7 cellular contexts compared by ENCODE assay signal in the genomic region with DNA sequence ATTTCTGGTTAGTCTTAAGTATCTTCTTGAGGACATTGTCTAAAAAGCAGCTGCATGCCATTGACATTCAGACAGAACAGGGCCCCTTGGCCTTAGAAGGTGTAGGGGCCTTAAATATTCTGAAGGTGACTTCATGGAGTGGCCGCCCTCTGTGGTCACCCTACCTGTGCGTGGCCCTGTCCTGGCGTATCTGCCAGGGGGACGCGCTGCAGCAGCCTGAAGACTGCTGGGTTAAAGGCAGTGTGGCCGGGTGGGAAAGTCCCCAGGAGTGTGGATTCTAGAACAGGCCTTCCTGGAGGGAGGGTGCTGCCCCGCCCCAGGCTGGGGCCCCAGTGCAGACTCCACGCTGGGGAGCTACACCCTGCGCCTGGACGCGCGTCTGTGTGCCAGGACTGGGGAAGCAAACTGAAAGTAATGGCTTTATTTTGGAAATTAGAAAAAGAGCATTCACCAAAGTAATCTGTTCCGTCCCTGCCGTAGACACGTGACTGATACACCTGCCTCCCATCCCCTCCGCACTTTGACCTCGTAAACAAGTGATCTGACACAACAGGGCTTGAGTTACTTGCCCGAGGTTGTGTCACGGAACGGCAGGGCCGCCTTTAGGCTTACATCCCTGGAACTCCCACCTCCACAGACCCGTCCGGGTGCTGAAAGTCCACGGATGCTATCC. TPM values are rescaled to one million over a fixed set of nuclear protein-coding genes. Genes with fewer than 3 reads are reported as not detected.
DNase-seq lines count a peak whose midpoint lies in the region; ATAC-seq lines count a peak whose summit lies in the region.

No MANE protein-coding gene starts in this region.

- peaks cover 42% of the 10 kb centered on the region for H3K4me1 Mint-ChIP-seq in T-helper 2 cell treated with Interferon-gamma antibody and Interleukin-4, amounts not matched to agents 5 μg/mL and 100 μg/mL, for 36 hours (ENCODE audit: low read depth)
- peaks cover 49% of the 10 kb centered on the region for H3K4me1 Mint-ChIP-seq in central memory CD8-positive, alpha-beta T cell

- H3K4me3 Mint-ChIP-seq in T-helper 2 cell treated with Interferon-gamma antibody and Interleukin-4, amounts not matched to agents 5 μg/mL and 100 μg/mL, for 36 hours, result peak overlapping the region; percentile 87
- H3K4me3 Mint-ChIP-seq in central memory CD8-positive, alpha-beta T cell, result peak overlapping the region; percentile 78

- H3K27me3 Mint-ChIP-seq in T-helper 2 cell treated with Interferon-gamma antibody and Interleukin-4, amounts not matched to agents 5 μg/mL and 100 μg/mL, for 36 hours (ENCODE audit: low read depth), result no peaks in the 10 kb centered on the region
- no peaks in the 10 kb centered on the region for H3K27me3 Mint-ChIP-seq in central memory CD8-positive, alpha-beta T cell

- H3K27ac Mint-ChIP-seq in T-helper 2 cell treated with Interferon-gamma antibody and Interleukin-4, amounts not matched to agents 5 μg/mL and 100 μg/mL, for 36 hours, result peak overlapping the region; percentile 91
- peak overlapping the region; percentile 88 for H3K27ac Mint-ChIP-seq in central memory CD8-positive, alpha-beta T cell (ENCODE audit: low read depth)

- no peaks in the 10 kb centered on the region for H3K9me3 Mint-ChIP-seq in T-helper 2 cell treated with Interferon-gamma antibody and Interleukin-4, amounts not matched to agents 5 μg/mL and 100 μg/mL, for 36 hours
- H3K9me3 Mint-ChIP-seq in central memory CD8-positive, alpha-beta T cell, result no peaks in the 10 kb centered on the region

- ATAC-seq in GM21447 (IDR thresholded peaks at IDR 0.05; ENCODE audit: unreplicated experiment) (peak; percentile 46), GM19397 (IDR thresholded peaks at IDR 0.05; ENCODE audit: unreplicated experiment) (no peak)
- ATAC-seq in central memory CD8-positive, alpha-beta T cell (replicated peaks; ENCODE audit: extremely low read depth, poor library complexity, severe bottlenecking), result peak; percentile 70

- peaks cover 41% of the 10 kb centered on the region for H3K36me3 Mint-ChIP-seq in T-helper 2 cell treated with Interferon-gamma antibody and Interleukin-4, amounts not matched to agents 5 μg/mL and 100 μg/mL, for 36 hours (ENCODE audit: low read depth)
- peaks cover 10% of the 10 kb centered on the region for H3K36me3 Mint-ChIP-seq in central memory CD8-positive, alpha-beta T cell (ENCODE audit: insufficient read depth)

- peak; percentile 64 for DNase-seq in T-helper 2 cell treated with Interferon-gamma antibody and Interleukin-4, amounts not matched to agents 5 μg/mL and 100 μg/mL, for 36 hours (ENCODE audit: low spot score)
- no peak for DNase-seq in central memory CD8-positive, alpha-beta T cell (ENCODE audit: low spot score in 2 of 2)
- peak; percentile 40 for DNase-seq in mucosa of gallbladder (ENCODE audit: low spot score)
- no peak for DNase-seq in SHP77 treated with DMSO at 0.1 percent for 48 hours (lab: John Stamatoyannopoulos, UW)

- H3K27ac ChIP-seq in temporal lobe (ENCODE audit: low read depth, low read length), result peak overlapping the region; percentile 27

RNA-seq across cellular contexts. Expression of a gene that starts 1.8 kb away (rescaled TPM):
- total RNA-seq in mucosa of gallbladder (107 TPM), temporal lobe (29.7 TPM)

Comparison
In these comparisons a context has a peak if more than half of its experiments do, and no peak if none do; other contexts are left out.
1. DNase-seq: peak in T-helper 2 cell treated with Interferon-gamma antibody and Interleukin-4, amounts not matched to agents 5 μg/mL and 100 μg/mL, for 36 hours (single experiment) and mucosa of gallbladder (single experiment); none in central memory CD8-positive, alpha-beta T cell (0 of 2) and SHP77 treated with DMSO at 0.1 percent for 48 hours (single experiment).